Comparison of ENCODE assay signal across 18 cellular contexts in the genomic region with DNA sequence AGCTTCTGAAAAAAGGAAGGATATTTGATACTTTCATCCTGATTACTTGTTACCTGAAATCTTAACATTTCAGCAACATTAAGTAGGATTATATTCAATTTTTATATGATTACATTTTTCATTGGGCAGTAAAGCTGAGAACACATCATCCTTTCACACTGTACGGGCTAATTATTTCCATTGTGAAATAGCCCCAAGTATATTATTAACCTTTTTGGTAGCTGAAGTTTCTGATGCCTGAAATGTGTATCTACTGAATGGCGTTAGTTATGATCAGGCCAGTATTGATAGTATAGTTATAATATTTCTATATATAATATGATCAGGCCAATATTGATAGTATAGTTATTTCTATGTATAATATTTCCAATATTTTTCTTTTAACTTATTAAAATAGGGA. TPM values are rescaled to one million over a fixed set of nuclear protein-coding genes. Genes with fewer than 3 reads are reported as not detected.
DNase-seq lines count a peak whose midpoint lies in the region; ATAC-seq, FAIRE-seq and TF ChIP-seq lines count a peak whose summit lies in the region.
"Had no signal": no experiment of that assay in that cellular context is flagged by ENCODE, and none has a peak within 500 bp of the region (broad histone marks: within the 10 kb centered on the region; RNA-seq: fewer than 3 reads in every experiment).

No MANE protein-coding gene starts in this region.

- BruUV-seq in GM12878 (replicated peaks; lab: Mats Ljungman, UMichigan), result no TSS peak

- WGBS in GM12878 (ENCODE audit: insufficient coverage, insufficient replicate concordance, low lambda C conversion rate, missing lambda C conversion rate), result 98% methylated on average over 2 of the region's 2 CpGs
- WGBS in gastroesophageal sphincter (ENCODE audit: low coverage in 1 of 2), 2 donors, result 77 to 81% methylated on average over 2 of the region's 2 CpGs

- no peak for DNase-seq in GM12878 (ENCODE audit: low read depth, low spot score)
- no peak for DNase-seq in H54 (ENCODE audit: insufficient read length, low spot score)
- DNase-seq in NCI-H748 (lab: John Stamatoyannopoulos, UW; ENCODE audit: unreplicated experiment), result no peak
- no peak for DNase-seq in activated T-cell treated with anti-CD3 and anti-CD28 coated beads, Interleukin-2, amount 50 U/mL, for 4 hours
- DNase-seq: CD8-positive, alpha-beta T cell; COR-L47; DND-41; GDM1; GOT3; HFFc6 had no signal

- no peaks in the 10 kb centered on the region for H3K9me3 Mint-ChIP-seq in activated T-cell treated with anti-CD3 and anti-CD28 coated beads, Interleukin-2, amount 50 U/mL, for 4 hours
- H3K9me3 Mint-ChIP-seq: CD14-positive monocyte; CD8-positive, alpha-beta T cell; HFFc6 had no signal

- H3K36me3 ChIP-seq in GM12878 (ENCODE audit: control insufficient read depth in 2 of 2, insufficient read depth in 2 of 2, low read length in 1 of 2) (peaks cover 0 to under 1% of the 10 kb centered on the region in 2 experiments; a peak in 2 of 4 replicates), gastroesophageal sphincter (peaks cover 0 to 5% of the 10 kb centered on the region in 2 donors)
- H3K36me3 ChIP-seq: HAP-1 had no signal

- H3K4me3 ChIP-seq in GM12878, result no peak overlapping the region
- no peak overlapping the region for H3K4me3 ChIP-seq in gastroesophageal sphincter
- H3K4me3 ChIP-seq: HAP-1 had no signal

- FAIRE-seq in GM12878 (lab: Jason Lieb, UNC) (no peak), H54 (lab: Jason Lieb, UNC) (no peak)
- FAIRE-seq: A204.1 had no signal

- H3K4me1 ChIP-seq in GM12878 (ENCODE audit: control insufficient read depth, insufficient read depth, low read length) (no peaks in the 10 kb centered on the region), gastroesophageal sphincter (no peaks in the 10 kb centered on the region)
- H3K4me1 ChIP-seq: HAP-1 had no signal

- no peak overlapping the region for H3K27ac ChIP-seq in GM12878 (ENCODE audit: control insufficient read depth, insufficient read depth)
- H3K27ac ChIP-seq in gastroesophageal sphincter, result no peak overlapping the region
- H3K27ac ChIP-seq: HL-60 had no signal

- TF ChIP-seq RAD21 in GM12878 (IDR thresholded peaks at IDR 0.05; ENCODE audit: insufficient read depth, low read depth, low read length), result no peak

- H3K9ac ChIP-seq in GM12878 (ENCODE audit: control insufficient read depth, insufficient read depth, low read length), result no peak overlapping the region

- RAD21 ChIA-PET in GM12878 (lab: Charles Lee; ENCODE audit: unreplicated experiment), result interaction anchor here (0.6 to 3.1 kb wide), 10 partner anchors 10 to 135 kb away, joined by 3 to 17 read pairs (median 4); a partner anchor contains a TSS

- in situ Hi-C loops in GM12878 (cut with MboI), result no loop called here

- peaks cover 2% of the 10 kb centered on the region; the same call in 1 of the 2 replicates for H4K20me1 ChIP-seq in GM12878 (ENCODE audit: control insufficient read depth, insufficient read depth)

- H3K4me2 ChIP-seq in GM12878 (ENCODE audit: control insufficient read depth, insufficient read depth), result no peak overlapping the region

- TF ChIP-seq CTCF in GM12878 (IDR thresholded peaks at IDR 0.05 in 2 of 3, conservative IDR thresholded peaks at IDR 0.05 in 1 of 3; ENCODE audit: control insufficient read depth in 2 of 3, extremely low read depth in 1 of 3, insufficient read depth in 1 of 3, low read depth in 3 of 3, low read length in 3 of 3) (no peak), gastroesophageal sphincter (IDR thresholded peaks at IDR 0.05) (no peak)

- H3K4me3 Mint-ChIP-seq in activated T-cell treated with anti-CD3 and anti-CD28 coated beads, Interleukin-2, amount 50 U/mL, for 4 hours, result no peak overlapping the region
- H3K4me3 Mint-ChIP-seq: CD14-positive monocyte; CD8-positive, alpha-beta T cell; HFFc6 had no signal

- intact Hi-C loops in GM12878 (cut with micrococcal nuclease; ENCODE audit: unreplicated experiment), result no loop called here

- CTCF ChIA-PET in GM12878 (lab: Yijun Ruan, JAX), result interaction anchor here (1.0 to 2.9 kb wide), 9 partner anchors 9 to 137 kb away, joined by 3 to 17 read pairs (median 4); no protein-coding TSS in a partner anchor

- H3K4me1 Mint-ChIP-seq in activated T-cell treated with anti-CD3 and anti-CD28 coated beads, Interleukin-2, amount 50 U/mL, for 4 hours (ENCODE audit: low read depth), result no peaks in the 10 kb centered on the region

- peak; percentile 48 for ATAC-seq in GM18861 (IDR thresholded peaks at IDR 0.05; ENCODE audit: unreplicated experiment)
- peak; percentile 54 for ATAC-seq in HG02938 (IDR thresholded peaks at IDR 0.05; ENCODE audit: unreplicated experiment)
- ATAC-seq in GM12878, result peak; percentile 53
- ATAC-seq in activated T-cell treated with anti-CD3 and anti-CD28 coated beads, Interleukin-2, amount 50 U/mL, for 4 hours, result no peak
- ATAC-seq in gastroesophageal sphincter, result no peak
- ATAC-seq: CD8-positive, alpha-beta T cell had no signal

- POLR2A ChIA-PET in GM12878 (lab: Charles Lee), result interaction anchor here (0.6 to 3.6 kb wide), 6 partner anchors 10 to 240 kb away, joined by 3 to 19 read pairs (median 4); a partner anchor contains a TSS

- SMC1A ChIA-PET in GM12878 (lab: Charles Lee; ENCODE audit: uncharacterized antibody, unreplicated experiment), result interaction anchor here (0.8 to 1.7 kb wide), 14 partner anchors 8 to 137 kb away, joined by 3 to 9 read pairs (median 4); a partner anchor contains a TSS

- no peak for TF ChIP-seq EP300 in GM12878 (IDR thresholded peaks at IDR 0.05; ENCODE audit: borderline replicate concordance in 1 of 2, control insufficient read depth in 1 of 2, low read depth in 2 of 2, low read length in 2 of 2)
- TF ChIP-seq EP300 in gastroesophageal sphincter (IDR thresholded peaks at IDR 0.05), result no peak

- no peak overlapping the region for H2AFZ ChIP-seq in GM12878 (ENCODE audit: control insufficient read depth, low read depth, low read length)

- H3K27me3 ChIP-seq in GM12878 (replicated peaks in 1 of 2; ENCODE audit: control insufficient read depth in 2 of 2, insufficient read depth in 2 of 2, low read length in 1 of 2), result no peaks in the 10 kb centered on the region
- H3K27me3 ChIP-seq in gastroesophageal sphincter, result no peaks in the 10 kb centered on the region

- H3K27me3 Mint-ChIP-seq in activated T-cell treated with anti-CD3 and anti-CD28 coated beads, Interleukin-2, amount 50 U/mL, for 4 hours (ENCODE audit: low read depth), result no peaks in the 10 kb centered on the region

- no peaks in the 10 kb centered on the region for H3K9me3 ChIP-seq in GM12878 (replicated peaks; ENCODE audit: control insufficient read depth, insufficient read depth, low read length)
- no peaks in the 10 kb centered on the region for H3K9me3 ChIP-seq in gastroesophageal sphincter
- H3K9me3 ChIP-seq: HAP-1 had no signal

- H3K36me3 Mint-ChIP-seq in activated T-cell treated with anti-CD3 and anti-CD28 coated beads, Interleukin-2, amount 50 U/mL, for 4 hours (ENCODE audit: insufficient read depth), result peaks cover 2% of the 10 kb centered on the region
- H3K36me3 Mint-ChIP-seq: CD8-positive, alpha-beta T cell had no signal

- TF ChIP-seq POLR2A in GM12878 (IDR thresholded peaks at IDR 0.05; ENCODE audit: low read depth, low read length) (no peak), H54 (IDR thresholded peaks at IDR 0.05; ENCODE audit: low read depth, low read length) (no peak), gastroesophageal sphincter (IDR thresholded peaks at IDR 0.05) (no peak)

- H3K79me2 ChIP-seq in GM12878 (ENCODE audit: control insufficient read depth, insufficient read depth, low read length), result peaks cover 77% of the 10 kb centered on the region

RNA-seq across cellular contexts. Expression of a gene that starts 10.1 kb away (rescaled TPM):
- total RNA-seq in GM12878 (2013; cell fraction: nucleolus; rRNA removed), result 99.1 and 102 TPM in 2 replicates
- total RNA-seq in GM12878 (2014; rRNA removed) (17.2 and 23.0 TPM in 2 replicates), GM12878 (2014; rRNA removed; fragmentation: Illumina TruSeq; extraction: Trizol) (29.6 and 30.0 TPM in 2 replicates), GM12878 (2021) (22.7 and 26.2 TPM in 2 replicates), gastroesophageal sphincter (10 to 100 TPM in 2 of 4 donors, 1 to 10 TPM in 2; 8.6 to 17.8 (median 9.5) TPM)
- 24.7 TPM for polyA plus RNA-seq in GM12878 (2011; ENCODE audit: low read depth)
- polyA plus RNA-seq in GM12878 (2011; rRNA removed) (54.2 and 76.7 TPM in 2 replicates), GM12878 (2014; fragmentation: Illumina TruSeq; extraction: Trizol) (36.0 and 39.8 TPM in 2 replicates), GM12878 (2014; fragmentation: Nextera tagmentation; extraction: Ambion mirVana) (10 to 100 TPM in 1 of 2 experiments, 1 to 10 TPM in 1; 9.0 to 12.9 TPM), GM12878 (2014; rRNA removed) (25.2 TPM in 2 replicates), GM12878 (2016; fragmentation: Nextera tagmentation; extraction: Ambion mirVana) (10 to 100 TPM; 28.8 to 36.9 TPM)
- polyA plus RNA-seq in GM12878 (2011; cell fraction: cytosol; rRNA removed), result 45.9 and 58.8 TPM in 2 replicates
- polyA plus RNA-seq in GM12878 (2011; cell fraction: nucleus; rRNA removed), result 29.2 and 32.2 TPM in 2 replicates
- polyA plus RNA-seq in GM12878 (2012), result 26.5 and 28.7 TPM in 2 replicates
- polyA minus RNA-seq in GM12878 (2011; rRNA and poly(A)+ RNA removed), result 73.0 and 74.3 TPM in 2 replicates
- polyA minus RNA-seq in GM12878 (2011; cell fraction: cytosol; rRNA and poly(A)+ RNA removed), result 31.5 and 40.1 TPM in 2 replicates
- 26.4 and 37.9 TPM in 2 replicates for polyA minus RNA-seq in GM12878 (2011; cell fraction: nucleus; rRNA and poly(A)+ RNA removed)
- 1 to 10 TPM; 6.9 to 7.2 (median 7.0) TPM for total RNA-seq in activated T-cell treated with anti-CD3 and anti-CD28 coated beads, Interleukin-2, amount 50 U/mL, for 4 hours

RNA-seq across cellular contexts. Expression of a gene that starts 30.7 kb away (rescaled TPM):
- total RNA-seq in GM12878 (2013; cell fraction: nucleolus; rRNA removed), result 1.1 and 1.2 TPM in 2 replicates
- total RNA-seq in GM12878 (2014; rRNA removed), result 0.05 and 0.11 TPM in 2 replicates
- 0.09 TPM in 2 replicates for total RNA-seq in GM12878 (2014; rRNA removed; fragmentation: Illumina TruSeq; extraction: Trizol)
- total RNA-seq in GM12878 (2021), result 0.15 and 0.19 TPM in 2 replicates
- not detected for polyA plus RNA-seq in GM12878 (2011; ENCODE audit: low read depth)
- 0.61 and 0.82 TPM in 2 replicates for polyA plus RNA-seq in GM12878 (2011; rRNA removed)
- 0.75 and 1.2 TPM in 2 replicates for polyA plus RNA-seq in GM12878 (2011; cell fraction: cytosol; rRNA removed)
- 1.3 and 1.5 TPM in 2 replicates for polyA plus RNA-seq in GM12878 (2011; cell fraction: nucleus; rRNA removed)
- polyA plus RNA-seq in GM12878 (2012), result 0.08 and 0.19 TPM in 2 replicates
- polyA plus RNA-seq in GM12878 (2014; fragmentation: Illumina TruSeq; extraction: Trizol), result 0.06 and 0.10 TPM in 2 replicates
- not detected for polyA plus RNA-seq in GM12878 (2014; fragmentation: Nextera tagmentation; extraction: Ambion mirVana)
- 0.20 and 0.44 TPM in 2 replicates for polyA plus RNA-seq in GM12878 (2014; rRNA removed)
- polyA plus RNA-seq in GM12878 (2016; fragmentation: Nextera tagmentation; extraction: Ambion mirVana), result under 1 TPM in 1 of 2 experiments, not detected in 1; 0.13 TPM
- polyA minus RNA-seq in GM12878 (2011; rRNA and poly(A)+ RNA removed), result 0.44 and 0.77 TPM in 2 replicates
- not detected in 2 replicates for polyA minus RNA-seq in GM12878 (2011; cell fraction: cytosol; rRNA and poly(A)+ RNA removed)
- polyA minus RNA-seq in GM12878 (2011; cell fraction: nucleus; rRNA and poly(A)+ RNA removed), result 0.57 and 0.60 TPM in 2 replicates
- total RNA-seq in activated T-cell treated with anti-CD3 and anti-CD28 coated beads, Interleukin-2, amount 50 U/mL, for 4 hours, result under 1 TPM in 1 of 3 donors, not detected in 2; 0.11 TPM
- under 1 TPM in 2 of 4 donors, not detected in 2; 0.08 to 0.40 TPM for total RNA-seq in gastroesophageal sphincter
- total RNA-seq: CD8-positive, alpha-beta T cell had no signal
- polyA plus RNA-seq: CD14-positive monocyte had no signal

RNA-seq across cellular contexts. Expression of a gene that starts 40.4 kb away (rescaled TPM):
- not detected in 2 replicates for total RNA-seq in GM12878 (2013; cell fraction: nucleolus; rRNA removed)
- total RNA-seq in GM12878 (2014; rRNA removed), result not detected in 2 replicates
- not detected in 2 replicates for total RNA-seq in GM12878 (2014; rRNA removed; fragmentation: Illumina TruSeq; extraction: Trizol)
- not detected in 2 replicates for total RNA-seq in GM12878 (2021)
- not detected for polyA plus RNA-seq in GM12878 (2011; ENCODE audit: low read depth)
- not detected in 2 replicates for polyA plus RNA-seq in GM12878 (2011; rRNA removed)
- polyA plus RNA-seq in GM12878 (2011; cell fraction: cytosol; rRNA removed), result 0.03 TPM in 1 of 2 replicates, not detected in the other
- 0.06 and 0.13 TPM in 2 replicates for polyA plus RNA-seq in GM12878 (2011; cell fraction: nucleus; rRNA removed)
- polyA plus RNA-seq in GM12878 (2012), result 0.12 and 0.13 TPM in 2 replicates
- not detected in 2 replicates for polyA plus RNA-seq in GM12878 (2014; fragmentation: Illumina TruSeq; extraction: Trizol)
- polyA plus RNA-seq in GM12878 (2014; fragmentation: Nextera tagmentation; extraction: Ambion mirVana), result not detected
- polyA plus RNA-seq in GM12878 (2014; rRNA removed), result 0.05 TPM in 1 of 2 replicates, not detected in the other
- polyA plus RNA-seq in GM12878 (2016; fragmentation: Nextera tagmentation; extraction: Ambion mirVana), result not detected
- not detected in 2 replicates for polyA minus RNA-seq in GM12878 (2011; rRNA and poly(A)+ RNA removed)
- polyA minus RNA-seq in GM12878 (2011; cell fraction: cytosol; rRNA and poly(A)+ RNA removed), result not detected in 2 replicates
- 0.19 TPM in 1 of 2 replicates, not detected in the other for polyA minus RNA-seq in GM12878 (2011; cell fraction: nucleus; rRNA and poly(A)+ RNA removed)
- not detected for total RNA-seq in activated T-cell treated with anti-CD3 and anti-CD28 coated beads, Interleukin-2, amount 50 U/mL, for 4 hours
- not detected for total RNA-seq in gastroesophageal sphincter
- total RNA-seq: CD8-positive, alpha-beta T cell had no signal
- polyA plus RNA-seq: BJ, CD14-positive monocyte had no signal

RNA-seq across cellular contexts. Expression of a gene that starts 54.3 kb away (rescaled TPM):
- 21.4 and 21.8 TPM in 2 replicates for total RNA-seq in GM12878 (2013; cell fraction: nucleolus; rRNA removed)
- 38.9 and 39.1 TPM in 2 replicates for total RNA-seq in GM12878 (2014; rRNA removed)
- 40.1 and 44.2 TPM in 2 replicates for total RNA-seq in GM12878 (2014; rRNA removed; fragmentation: Illumina TruSeq; extraction: Trizol)
- 48.8 and 58.2 TPM in 2 replicates for total RNA-seq in GM12878 (2021)
- 13.1 TPM for polyA plus RNA-seq in GM12878 (2011; ENCODE audit: low read depth)
- 15.6 and 29.0 TPM in 2 replicates for polyA plus RNA-seq in GM12878 (2011; rRNA removed)
- polyA plus RNA-seq in GM12878 (2011; cell fraction: cytosol; rRNA removed), result 22.7 and 35.7 TPM in 2 replicates
- 112 and 150 TPM in 2 replicates for polyA plus RNA-seq in GM12878 (2011; cell fraction: nucleus; rRNA removed)
- 23.4 and 24.0 TPM in 2 replicates for polyA plus RNA-seq in GM12878 (2012)
- polyA plus RNA-seq in GM12878 (2014; fragmentation: Illumina TruSeq; extraction: Trizol), result 41.8 and 93.7 TPM in 2 replicates
- polyA plus RNA-seq in GM12878 (2014; fragmentation: Nextera tagmentation; extraction: Ambion mirVana), result 10 to 100 TPM; 26.8 to 46.9 TPM
- polyA plus RNA-seq in GM12878 (2014; rRNA removed), result 69.9 and 75.4 TPM in 2 replicates
- polyA plus RNA-seq in GM12878 (2016; fragmentation: Nextera tagmentation; extraction: Ambion mirVana), result 10 to 100 TPM; 59.3 to 59.8 TPM
- 17.0 and 28.9 TPM in 2 replicates for polyA minus RNA-seq in GM12878 (2011; rRNA and poly(A)+ RNA removed)
- polyA minus RNA-seq in GM12878 (2011; cell fraction: cytosol; rRNA and poly(A)+ RNA removed), result 13.1 and 17.6 TPM in 2 replicates
- polyA minus RNA-seq in GM12878 (2011; cell fraction: nucleus; rRNA and poly(A)+ RNA removed), result 37.7 and 62.9 TPM in 2 replicates
- 10 to 100 TPM; 11.6 to 16.8 (median 13.7) TPM for total RNA-seq in activated T-cell treated with anti-CD3 and anti-CD28 coated beads, Interleukin-2, amount 50 U/mL, for 4 hours
- under 1 TPM in 1 of 4 donors, not detected in 3; 0.22 TPM for total RNA-seq in gastroesophageal sphincter
- polyA plus RNA-seq: CD14-positive monocyte had no signal

Comparison
In these comparisons a context has a peak if more than half of its experiments do, and no peak if none do; other contexts are left out.
1. ATAC-seq: peak in GM18861 (single experiment), HG02938 (single experiment) and GM12878 (single experiment); none in activated T-cell treated with anti-CD3 and anti-CD28 coated beads, Interleukin-2, amount 50 U/mL, for 4 hours (0 of 2) and gastroesophageal sphincter (single experiment).